Comparison of ENCODE assay signal across 8 cellular contexts in genomic region chr7:159030490-159031134, GRCh38.
DNase-seq lines count a peak whose midpoint lies in the region; ATAC-seq and TF ChIP-seq lines count a peak whose summit lies in the region.

No MANE protein-coding gene starts in this region.

- H3K9me3 Mint-ChIP-seq in Calu3 (ENCODE audit: low read depth, unreplicated experiment) (no peaks in the 10 kb centered on the region), neural crest cell (no peaks in the 10 kb centered on the region)

- CTCF ChIA-PET in Calu3 (lab: Charles Lee), result no interaction called here

- peak overlapping the region; percentile 44 to 82 (median 76) for H3K27ac ChIP-seq in gastroesophageal sphincter

- H3K27me3 Mint-ChIP-seq in Calu3 (ENCODE audit: unreplicated experiment), result peaks cover 15% of the 10 kb centered on the region
- peaks cover 24% of the 10 kb centered on the region for H3K27me3 Mint-ChIP-seq in neural crest cell (ENCODE audit: low read depth)

- no peaks in the 10 kb centered on the region for H3K27me3 ChIP-seq in MG63
- H3K27me3 ChIP-seq in gastroesophageal sphincter, result peaks cover 19% of the 10 kb centered on the region

- peak; percentile 17 to 22 for TF ChIP-seq POLR2A in gastroesophageal sphincter (IDR thresholded peaks at IDR 0.05)
- TF ChIP-seq POLR2A in GM18505 (IDR thresholded peaks at IDR 0.05; ENCODE audit: borderline replicate concordance, extremely low read depth, insufficient read depth, insufficient read length), result no peak

- H3K27ac Mint-ChIP-seq in Calu3 (ENCODE audit: unreplicated experiment) (no peak overlapping the region), neural crest cell (ENCODE audit: unreplicated experiment) (no peak overlapping the region)

- H3K4me1 Mint-ChIP-seq in Calu3 (ENCODE audit: low read depth, unreplicated experiment) (no peaks in the 10 kb centered on the region), neural crest cell (peaks cover 37% of the 10 kb centered on the region)

- intact Hi-C loops in Calu3 (cut with micrococcal nuclease; ENCODE audit: unreplicated experiment), result no loop called here

- peak overlapping the region; percentile 75 for H3K4me3 Mint-ChIP-seq in Calu3 (ENCODE audit: low read depth, unreplicated experiment)
- H3K4me3 Mint-ChIP-seq in neural crest cell, result peak overlapping the region; percentile 72

- H3K4me1 ChIP-seq in gastroesophageal sphincter, result peaks cover 0 to 49% (median 13%) of the 10 kb centered on the region in 3 donors

- H3K36me3 Mint-ChIP-seq in Calu3 (ENCODE audit: insufficient read depth, unreplicated experiment) (peaks cover 9% of the 10 kb centered on the region), neural crest cell (ENCODE audit: low read depth) (no peaks in the 10 kb centered on the region)

- DNase-seq in Calu3, result peak; percentile 80
- peak; percentile 53 for DNase-seq in MG63
- DNase-seq in activated CD8-positive, alpha-beta memory T cell treated with anti-CD3 and anti-CD28 coated beads, Interleukin-2, amount 50 U/mL, for 4 hours, result peak; percentile 14
- DNase-seq in neural crest cell (ENCODE audit: low read depth, low spot score), result peak; percentile 61
- DNase-seq in pons (ENCODE audit: low spot score), result no peak

- H3K36me3 ChIP-seq in MG63 (no peaks in the 10 kb centered on the region), gastroesophageal sphincter (peaks cover 0 to 17% of the 10 kb centered on the region in 2 donors)

- H3K9me3 ChIP-seq in MG63 (no peaks in the 10 kb centered on the region), gastroesophageal sphincter (no peaks in the 10 kb centered on the region)

- no peak for TF ChIP-seq EP300 in gastroesophageal sphincter (IDR thresholded peaks at IDR 0.05)

- BruUV-seq in Calu3 (replicated peaks; lab: Mats Ljungman, UMichigan), result no TSS peak

- ATAC-seq in gastroesophageal sphincter, result peak; percentile 71
- no peak for ATAC-seq in HG03045 (IDR thresholded peaks at IDR 0.05; ENCODE audit: unreplicated experiment)
- no peak for ATAC-seq in GM18505 (IDR thresholded peaks at IDR 0.05; ENCODE audit: unreplicated experiment)

- WGBS in gastroesophageal sphincter (ENCODE audit: low coverage in 1 of 2), 2 donors, result 3% methylated on average over 6 of the region's 59 CpGs; no CpG with 5 or more reads in 1 of the 2 donors

- peak overlapping the region; percentile 38 for H3K4me3 ChIP-seq in MG63
- peak overlapping the region; percentile 43 to 61 for H3K4me3 ChIP-seq in gastroesophageal sphincter

- TF ChIP-seq CTCF in Calu3 (IDR thresholded peaks at IDR 0.05; ENCODE audit: unreplicated experiment) (peak; percentile 19), gastroesophageal sphincter (IDR thresholded peaks at IDR 0.05) (peak in 3 of 4 experiments; percentile 58 to 67 (median 65)), neural crest cell (conservative IDR thresholded peaks at IDR 0.05) (peak; percentile 62)
